Comparison of ENCODE assay signal across 8 cellular contexts in genomic region chr5:141513627-141514329, GRCh38. TPM values are rescaled to one million over a fixed set of nuclear protein-coding genes. Genes with fewer than 3 reads are reported as not detected.
DNase-seq lines count a peak whose midpoint lies in the region; TF ChIP-seq lines count a peak whose summit lies in the region.

No MANE protein-coding gene starts in this region.

- intact Hi-C loops in Calu3 (cut with micrococcal nuclease; ENCODE audit: unreplicated experiment) = no loop called here

- H3K27me3 Mint-ChIP-seq in Calu3 (ENCODE audit: unreplicated experiment) = no peaks in the 10 kb centered on the region

- no peak for TF ChIP-seq CTCF in Calu3 (IDR thresholded peaks at IDR 0.05; ENCODE audit: unreplicated experiment)

- no peak overlapping the region for H3K4me3 Mint-ChIP-seq in Calu3 (ENCODE audit: low read depth, unreplicated experiment)

- no peak for DNase-seq in Calu3
- peak; percentile 86 for DNase-seq in H7
- DNase-seq in NCI-H226 = peak; percentile 71
- peak; percentile 68 for DNase-seq in activated T-cell treated with anti-CD3 and anti-CD28 coated beads for 48 hours (ENCODE audit: low read depth)
- DNase-seq in erythroblast (lab: John Stamatoyannopoulos, UW) = peak; percentile 22 to 44
- DNase-seq in mucosa of gallbladder (ENCODE audit: low spot score) = peak; percentile 63
- peak; percentile 39 to 60 for DNase-seq in stimulated activated CD8-positive, alpha-beta memory T cell treated with anti-CD3 and anti-CD28 coated beads, Interleukin-4, amount 100 ng/mL, for 4 hours (ENCODE audit: low read depth in 2 of 2, low spot score in 1 of 2)
- no peak for DNase-seq in GM19240 (ENCODE audit: insufficient read length, low spot score)

- H3K27ac Mint-ChIP-seq in Calu3 (ENCODE audit: unreplicated experiment) = peak overlapping the region; percentile 35

- TF ChIP-seq POLR2A in erythroblast (IDR thresholded peaks at IDR 0.05; ENCODE audit: low read length) = no peak

- no peaks in the 10 kb centered on the region for H3K9me3 Mint-ChIP-seq in Calu3 (ENCODE audit: low read depth, unreplicated experiment)

- peak overlapping the region; percentile 71 for H3K4me3 ChIP-seq in H7 (ENCODE audit: insufficient read depth, low read depth, low read length)

- H3K4me1 Mint-ChIP-seq in Calu3 (ENCODE audit: low read depth, unreplicated experiment) = no peaks in the 10 kb centered on the region

- peaks cover 9% of the 10 kb centered on the region for H3K36me3 ChIP-seq in H7 (replicated peaks; ENCODE audit: control insufficient read depth, insufficient read depth, low read length)

- H3K36me3 Mint-ChIP-seq in Calu3 (ENCODE audit: insufficient read depth, unreplicated experiment) = peaks cover 73% of the 10 kb centered on the region

- CTCF ChIA-PET in Calu3 (lab: Charles Lee) = interaction anchor here (0.5 kb wide), 1 partner anchor 60 kb away, joined by 5 read pairs; no protein-coding TSS in a partner anchor

- BruUV-seq in Calu3 (replicated peaks; lab: Mats Ljungman, UMichigan) = no TSS peak

- H3K27me3 ChIP-seq in H7 (ENCODE audit: control insufficient read depth, insufficient read depth, low read length) = peaks cover 2% of the 10 kb centered on the region; the same call in 1 of the 2 replicates

RNA-seq across cellular contexts. Expression of gene PCDHGC5, which starts 24.9 kb away (rescaled TPM):
- total RNA-seq in Calu3 (2022) (1.5 and 2.1 TPM in 2 replicates), mucosa of gallbladder (2.0 TPM)
- total RNA-seq in H7 (2014; rRNA removed; shearing (Covaris generic)) = 0.44 and 1.8 TPM in 2 replicates

RNA-seq across cellular contexts. Expression of gene PCDHGC4, which starts 28.9 kb away (rescaled TPM):
- total RNA-seq in Calu3 (2022) = 1.2 and 2.2 TPM in 2 replicates
- 9.9 and 12.5 TPM in 2 replicates for total RNA-seq in H7 (2014; rRNA removed; shearing (Covaris generic))
- total RNA-seq in mucosa of gallbladder = 2.6 TPM

RNA-seq across cellular contexts. Expression of gene PCDHGC3, which starts 38.0 kb away (rescaled TPM):
- total RNA-seq in Calu3 (2022) = 49.4 and 73.0 TPM in 2 replicates
- total RNA-seq in H7 (2014; rRNA removed; shearing (Covaris generic)) = 27.4 and 31.7 TPM in 2 replicates
- 82.4 TPM for total RNA-seq in mucosa of gallbladder

Comparison
In these comparisons a context has a peak if more than half of its experiments do, and no peak if none do; other contexts are left out.
1. DNase-seq: peak in H7 (single experiment), NCI-H226 (single experiment), activated T-cell treated with anti-CD3 and anti-CD28 coated beads for 48 hours (single experiment), erythroblast (2 of 2), mucosa of gallbladder (single experiment) and stimulated activated CD8-positive, alpha-beta memory T cell treated with anti-CD3 and anti-CD28 coated beads, Interleukin-4, amount 100 ng/mL, for 4 hours (2 of 2); none in Calu3 (single experiment) and GM19240 (single experiment).